Comparison of ENCODE assay signal across 8 cellular contexts in the genomic region with DNA sequence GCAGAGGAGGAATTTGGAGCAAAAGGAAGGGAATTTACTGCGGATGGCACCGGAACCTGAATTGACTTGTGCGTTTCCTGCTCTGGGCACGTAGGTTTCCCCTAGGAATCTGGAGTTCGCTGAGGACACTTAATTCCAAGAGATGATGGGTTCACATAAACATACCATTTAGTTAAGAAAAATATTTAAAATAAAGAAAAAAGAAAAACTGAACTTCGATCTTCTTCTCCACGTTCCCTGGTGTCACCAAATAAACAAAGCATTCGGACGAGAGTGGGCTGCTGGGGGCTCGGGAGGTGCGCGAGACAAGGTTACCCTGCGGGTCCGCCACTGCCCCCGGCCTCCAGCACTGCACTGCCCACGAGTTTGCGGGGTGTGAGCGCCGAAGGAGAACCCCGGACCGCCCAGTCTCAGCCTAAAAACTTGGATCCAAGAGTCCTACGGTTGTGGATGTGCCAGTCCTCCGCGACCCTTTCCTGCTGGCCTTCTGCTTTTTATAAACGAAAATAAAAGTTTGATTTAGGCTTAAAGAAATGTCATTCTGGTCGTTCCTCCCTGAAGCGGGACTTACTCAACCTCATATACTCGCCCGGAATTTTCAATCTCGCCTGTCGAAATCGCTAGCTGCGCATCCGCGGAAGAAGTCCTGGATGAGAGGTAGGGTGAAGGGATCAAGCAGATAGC. TPM values are rescaled to one million over a fixed set of nuclear protein-coding genes. Genes with fewer than 3 reads are reported as not detected.
DNase-seq lines count a peak whose midpoint lies in the region; ATAC-seq, FAIRE-seq and TF ChIP-seq lines count a peak whose summit lies in the region.

No MANE protein-coding gene starts in this region.

- H3K36me3 Mint-ChIP-seq in brain = no peaks in the 10 kb centered on the region

- peak overlapping the region; percentile 64 to 97 (median 85) for H3K27ac Mint-ChIP-seq in brain

- H3K4me1 Mint-ChIP-seq in brain = peaks cover 52% of the 10 kb centered on the region

- H3K27ac ChIP-seq in DOHH2 (ENCODE audit: low read depth, low read length) (no peak overlapping the region), lower lobe of right lung (peak overlapping the region; percentile 40), uterus (peak overlapping the region; percentile 54 to 72)

- no peaks in the 10 kb centered on the region for H3K9me2 ChIP-seq in DOHH2 (replicated peaks; ENCODE audit: control insufficient read depth, low read length)

- H3K9me3 Mint-ChIP-seq in brain = no peaks in the 10 kb centered on the region

- H3K36me3 ChIP-seq in DOHH2 (ENCODE audit: control insufficient read depth, low read length) (no peaks in the 10 kb centered on the region), lower lobe of right lung (no peaks in the 10 kb centered on the region), uterus (no peaks in the 10 kb centered on the region)

- H3K9me3 ChIP-seq in DOHH2 (ENCODE audit: control insufficient read depth, insufficient read depth, low read length) (no peaks in the 10 kb centered on the region), lower lobe of right lung (no peaks in the 10 kb centered on the region), uterus (no peaks in the 10 kb centered on the region)

- H3K4me2 ChIP-seq in DOHH2 (ENCODE audit: low read length) = peak overlapping the region; percentile 97

- H3K27me3 Mint-ChIP-seq in brain = peaks cover 21% of the 10 kb centered on the region

- H3K27me3 ChIP-seq in DOHH2 (ENCODE audit: control insufficient read depth, low read length) (peaks cover 69% of the 10 kb centered on the region), lower lobe of right lung (ENCODE audit: low read depth) (peaks cover 28% of the 10 kb centered on the region), uterus (no peaks in the 10 kb centered on the region)

- H3K79me2 ChIP-seq in DOHH2 (ENCODE audit: control insufficient read depth, low read length) = no peaks in the 10 kb centered on the region

- no peaks in the 10 kb centered on the region for H4K20me1 ChIP-seq in DOHH2 (ENCODE audit: control insufficient read depth, insufficient read depth, low read depth, low read length)

- no peak for DNase-seq in lower lobe of right lung
- DNase-seq in uterus = peak in 1 of 2 donors; percentile 21
- no peak for DNase-seq in G401 (ENCODE audit: low spot score)
- no peak for DNase-seq in GM19239 (ENCODE audit: insufficient read length, low spot score)
- no peak for DNase-seq in HCEC 1CT

- intact Hi-C loops in lower lobe of right lung (cut with DNase I) (loop anchor here (10.0 kb wide), 1 partner anchor 110 kb away; no protein-coding TSS in a partner anchor), uterus (cut with DNase I; ENCODE audit: low total_unique reads) (loop anchor here (10.0 kb wide), 1 partner anchor 830 kb away; a partner anchor contains a TSS)

- ATAC-seq in HG03196 (IDR thresholded peaks at IDR 0.05; ENCODE audit: unreplicated experiment) = peak; percentile 2
- ATAC-seq in lower lobe of right lung = peak; percentile 5 to 7

- no peak for FAIRE-seq in GM19239 (lab: Jason Lieb, UNC)

- in situ Hi-C loops in G401 (cut with HindIII; ENCODE audit: low sequenced_read_pairs) = no loop called here

- H3K4me3 Mint-ChIP-seq in brain = peak overlapping the region; percentile 88 to 96 (median 93)

- H3K4me3 ChIP-seq in DOHH2 (ENCODE audit: low read length) = peak overlapping the region; percentile 79
- peak overlapping the region; percentile 79 for H3K4me3 ChIP-seq in lower lobe of right lung
- peak overlapping the region; percentile 46 to 68 for H3K4me3 ChIP-seq in uterus

- 0 out of 2 replicates have a peak, but pooled peaks cover 4% of the 10 kb centered on the region for H3F3A ChIP-seq in DOHH2 (ENCODE audit: control insufficient read depth, insufficient read depth)

- TF ChIP-seq CTCF in DOHH2 (IDR thresholded peaks at IDR 0.05; ENCODE audit: low read depth, low read length, poor library complexity, severe bottlenecking) = no peak
- TF ChIP-seq CTCF in brain (conservative IDR thresholded peaks at IDR 0.05) = no peak
- no peak for TF ChIP-seq CTCF in lower lobe of right lung (IDR thresholded peaks at IDR 0.05)
- TF ChIP-seq CTCF in uterus (IDR thresholded peaks at IDR 0.05) = no peak

- no peak for TF ChIP-seq POLR2A in uterus (IDR thresholded peaks at IDR 0.05)

- peaks cover 32% of the 10 kb centered on the region for H3K4me1 ChIP-seq in DOHH2 (ENCODE audit: control insufficient read depth, low read length)
- H3K4me1 ChIP-seq in lower lobe of right lung = peaks cover 36% of the 10 kb centered on the region
- H3K4me1 ChIP-seq in uterus = peaks cover 0 to 8% of the 10 kb centered on the region in 2 donors

RNA-seq across cellular contexts. Expression of a gene that starts 30.3 kb away (rescaled TPM):
- 0.46 TPM for polyA plus RNA-seq in brain (ENCODE audit: insufficient read depth, low read depth, low replicate concordance)
- 0.95 TPM for total RNA-seq in lower lobe of right lung
- 1 to 10 TPM in 2 of 4 donors, under 1 TPM in 1, not detected in 1; 0.26 to 4.9 (median 1.6) TPM for total RNA-seq in uterus
- 22.3 and 22.8 TPM in 2 replicates for total RNA-seq in G401 (2014; rRNA removed; shearing (Covaris generic))

RNA-seq across cellular contexts. Expression of a gene that starts 38.9 kb away (rescaled TPM):
- polyA plus RNA-seq in brain (ENCODE audit: insufficient read depth, low read depth, low replicate concordance) = 17.4 TPM
- total RNA-seq in lower lobe of right lung (48.8 TPM), uterus (10 to 100 TPM; 34.1 to 71.2 (median 59.8) TPM)
- total RNA-seq in G401 (2014; rRNA removed; shearing (Covaris generic)) = 19.6 and 30.8 TPM in 2 replicates
